9 cellular contexts compared by ENCODE assay signal in genomic region chrX:57908972-57909594, GRCh38. TPM values are rescaled to one million over a fixed set of nuclear protein-coding genes. Genes with fewer than 3 reads are reported as not detected.
DNase-seq lines count a peak whose midpoint lies in the region; ATAC-seq and TF ChIP-seq lines count a peak whose summit lies in the region.
"Not testable (repeated sequence)": the region's sequence is repeated elsewhere in the genome, so short reads cannot be mapped to it uniquely, and the experiment has no call there.
"Had no signal": no experiment of that assay in that cellular context is flagged by ENCODE, and none has a peak within 500 bp of the region (broad histone marks: within the 10 kb centered on the region; RNA-seq: fewer than 3 reads in every experiment).

No MANE protein-coding gene starts in this region.

- H4K20me1 ChIP-seq in OCI-LY3 (ENCODE audit: insufficient read depth, low read length); osteoblast (ENCODE audit: insufficient read depth, low read length): not testable (repeated sequence)

- peaks cover 19% of the 10 kb centered on the region for H3K79me2 ChIP-seq in OCI-LY3 (ENCODE audit: low read length)
- H3K79me2 ChIP-seq in osteoblast (ENCODE audit: insufficient read depth, low read length), result not testable (repeated sequence)

- peak overlapping the region; percentile 50 for H3K27ac ChIP-seq in CD4-positive, alpha-beta T cell (ENCODE audit: low read depth, low read length)
- not testable (repeated sequence) for H3K27ac ChIP-seq in OCI-LY3 (ENCODE audit: low read length); osteoblast (ENCODE audit: low read depth, low read length)
- H3K27ac ChIP-seq in coronary artery, result peak overlapping the region; percentile 87 to 91
- peak overlapping the region; percentile 98 for H3K27ac ChIP-seq in right cardiac atrium (ENCODE audit: low read length)
- peak overlapping the region; percentile 74 to 93 (median 76) for H3K27ac ChIP-seq in thyroid gland

- CTCF ChIA-PET in CD4-positive, alpha-beta T cell (lab: Charles Lee), result not testable (repeated sequence)

- peak overlapping the region; percentile 66; the same call in 1 of the 2 replicates for H3K9ac ChIP-seq in OCI-LY3 (ENCODE audit: low read length)

- H3K27me3 ChIP-seq in CD4-positive, alpha-beta T cell (ENCODE audit: control insufficient read depth, insufficient read depth, low read length); OCI-LY3 (ENCODE audit: low read depth, low read length); right cardiac atrium (ENCODE audit: control insufficient read depth, insufficient read depth); osteoblast (ENCODE audit: insufficient read depth, low read length); thyroid gland: not testable (repeated sequence)

- H3K4me3 ChIP-seq in OCI-LY3 (ENCODE audit: low read length) (peak overlapping the region; percentile 76), coronary artery (peak overlapping the region; percentile 74), right cardiac atrium (ENCODE audit: low read length) (peak overlapping the region; percentile 73), osteoblast (ENCODE audit: insufficient read depth, low read length) (peak overlapping the region; percentile 64), thyroid gland (replicated peaks in 1 of 3) (peak overlapping the region in 2 of 3 donors; percentile 30 to 42)

- TF ChIP-seq CTCF in CD4-positive, alpha-beta T cell (IDR thresholded peaks at IDR 0.05); OCI-LY3 (IDR thresholded peaks at IDR 0.05; ENCODE audit: low read depth, low read length); coronary artery (IDR thresholded peaks at IDR 0.05); osteoblast (IDR thresholded peaks at IDR 0.05; ENCODE audit: extremely low read depth, low read depth, low read length); thyroid gland (IDR thresholded peaks at IDR 0.05): not testable (repeated sequence)

- not testable (repeated sequence) for TF ChIP-seq POLR2A in thyroid gland (IDR thresholded peaks at IDR 0.05)

- H2AFZ ChIP-seq in OCI-LY3 (ENCODE audit: low read depth, low read length); osteoblast (ENCODE audit: low read length): not testable (repeated sequence)

- peaks cover 38% of the 10 kb centered on the region for H3K36me3 Mint-ChIP-seq in CD4-positive, alpha-beta T cell (ENCODE audit: low read depth)
- peaks cover 18% of the 10 kb centered on the region for H3K36me3 Mint-ChIP-seq in activated T-helper 2 cell treated with anti-CD3 and anti-CD28 coated beads, Interferon-gamma antibody, Interleukin-2, Interleukin-4, amounts not matched to agents 10 μg/mL and 5 μg/mL and 100 μg/mL, durations not matched to agents 14 hours and 24 hours and 36 hours (ENCODE audit: low read depth)

- intact Hi-C loops in CD4-positive, alpha-beta T cell (cut with DNase I, micrococcal nuclease); right cardiac atrium (cut with DNase I); thyroid gland (cut with DNase I): not testable (repeated sequence)
- intact Hi-C loops in activated T-helper 2 cell treated with anti-CD3 and anti-CD28 coated beads, Interferon-gamma antibody, Interleukin-2, Interleukin-4, amounts not matched to agents 10 μg/mL and 5 μg/mL and 100 μg/mL, durations not matched to agents 14 hours and 24 hours and 36 hours (cut with micrococcal nuclease), result loop anchor here (5.0 to 10.0 kb wide), 3 partner anchors 214 to 1097 kb away; partner anchors contain the start of gene ZXDB

- H3K36me3 ChIP-seq in OCI-LY3 (replicated peaks; ENCODE audit: low read depth, low read length), result peaks cover 16% of the 10 kb centered on the region
- H3K36me3 ChIP-seq in osteoblast (ENCODE audit: insufficient read depth, low read length); thyroid gland: not testable (repeated sequence)

- H3K27ac Mint-ChIP-seq in CD4-positive, alpha-beta T cell, result peak overlapping the region; percentile 7
- not testable (repeated sequence) for H3K27ac Mint-ChIP-seq in activated T-helper 2 cell treated with anti-CD3 and anti-CD28 coated beads, Interferon-gamma antibody, Interleukin-2, Interleukin-4, amounts not matched to agents 10 μg/mL and 5 μg/mL and 100 μg/mL, durations not matched to agents 14 hours and 24 hours and 36 hours

- peaks cover 45% of the 10 kb centered on the region for H3K4me1 Mint-ChIP-seq in CD4-positive, alpha-beta T cell (ENCODE audit: low read depth)
- peaks cover 27% of the 10 kb centered on the region for H3K4me1 Mint-ChIP-seq in activated T-helper 2 cell treated with anti-CD3 and anti-CD28 coated beads, Interferon-gamma antibody, Interleukin-2, Interleukin-4, amounts not matched to agents 10 μg/mL and 5 μg/mL and 100 μg/mL, durations not matched to agents 14 hours and 24 hours and 36 hours (ENCODE audit: low read depth)

- H3K4me2 ChIP-seq in OCI-LY3 (ENCODE audit: low read length) (peak overlapping the region; percentile 56), osteoblast (ENCODE audit: insufficient read depth, low read length) (peak overlapping the region; percentile 45)

- not testable (repeated sequence) for H3K9me3 ChIP-seq in CD4-positive, alpha-beta T cell (ENCODE audit: control insufficient read depth, low read length); OCI-LY3 (ENCODE audit: insufficient read depth, low read length); right cardiac atrium (ENCODE audit: control insufficient read depth, low read length); osteoblast (ENCODE audit: low read depth, low read length); thyroid gland

- POLR2A ChIA-PET in CD4-positive, alpha-beta T cell (lab: Charles Lee), result not testable (repeated sequence)

- not testable (repeated sequence) for ATAC-seq in CD4-positive, alpha-beta T cell (ENCODE audit: poor library complexity)
- ATAC-seq in HG03025 (IDR thresholded peaks at IDR 0.05; ENCODE audit: low FRiP score, unreplicated experiment) (peak; percentile 2), right cardiac atrium (peak in 1 of 2 donors; percentile 6)

- H3K9me3 Mint-ChIP-seq in CD4-positive, alpha-beta T cell; activated T-helper 2 cell treated with anti-CD3 and anti-CD28 coated beads, Interferon-gamma antibody, Interleukin-2, Interleukin-4, amounts not matched to agents 10 μg/mL and 5 μg/mL and 100 μg/mL, durations not matched to agents 14 hours and 24 hours and 36 hours: not testable (repeated sequence)

- H3K4me3 Mint-ChIP-seq in CD4-positive, alpha-beta T cell, result peak overlapping the region; percentile 60
- peak overlapping the region; percentile 37 for H3K4me3 Mint-ChIP-seq in activated T-helper 2 cell treated with anti-CD3 and anti-CD28 coated beads, Interferon-gamma antibody, Interleukin-2, Interleukin-4, amounts not matched to agents 10 μg/mL and 5 μg/mL and 100 μg/mL, durations not matched to agents 14 hours and 24 hours and 36 hours (ENCODE audit: low read depth)

- H3K4me1 ChIP-seq in OCI-LY3 (ENCODE audit: low read length); right cardiac atrium (ENCODE audit: control insufficient read depth, insufficient read depth, low read length); thyroid gland: not testable (repeated sequence)
- peaks cover 12% of the 10 kb centered on the region for H3K4me1 ChIP-seq in osteoblast (ENCODE audit: insufficient read depth, low read length)

- WGBS in right cardiac atrium, result 61% methylated on average over 28 of the region's 28 CpGs
- WGBS in thyroid gland, 2 donors, result 79 to 80% methylated on average over 9 to 16 of the region's 28 CpGs

- H3K27me3 Mint-ChIP-seq in CD4-positive, alpha-beta T cell; activated T-helper 2 cell treated with anti-CD3 and anti-CD28 coated beads, Interferon-gamma antibody, Interleukin-2, Interleukin-4, amounts not matched to agents 10 μg/mL and 5 μg/mL and 100 μg/mL, durations not matched to agents 14 hours and 24 hours and 36 hours (ENCODE audit: low read depth): not testable (repeated sequence)

- DNase-seq in CD4-positive, alpha-beta T cell; activated T-helper 2 cell treated with anti-CD3 and anti-CD28 coated beads, Interferon-gamma antibody, Interleukin-2, Interleukin-4, amounts not matched to agents 10 μg/mL and 5 μg/mL and 100 μg/mL, durations not matched to agents 14 hours and 24 hours and 36 hours (ENCODE audit: low spot score); coronary artery (ENCODE audit: low spot score); osteoblast (ENCODE audit: insufficient read length, low spot score, missing footprints); thyroid gland: not testable (repeated sequence)
- peak in 1 of 3 donors; percentile 57 for DNase-seq in right cardiac atrium

RNA-seq across cellular contexts. Expression of gene ZXDA, which starts 1.2 kb away (rescaled TPM):
- total RNA-seq in CD4-positive, alpha-beta T cell, result 10 to 100 TPM; 17.5 to 17.7 TPM
- 3.4 and 3.9 TPM in 2 replicates for total RNA-seq in activated T-helper 2 cell treated with anti-CD3 and anti-CD28 coated beads, Interferon-gamma antibody, Interleukin-2, Interleukin-4, amounts not matched to agents 10 μg/mL and 5 μg/mL and 100 μg/mL, durations not matched to agents 14 hours and 24 hours and 36 hours
- total RNA-seq in right cardiac atrium, result 1 to 10 TPM; 3.8 to 4.7 (median 4.6) TPM
- polyA plus RNA-seq in right cardiac atrium, result 1.0 TPM
- total RNA-seq in osteoblast, result 6.2 and 7.6 TPM in 2 replicates
- total RNA-seq in thyroid gland, result 10 to 100 TPM; 10.9 to 16.3 (median 12.2) TPM
- total RNA-seq: H1 had no signal
- polyA plus RNA-seq: H1 had no signal
